In genomic region chr16:89923640-89924297, GRCh38 we compare ENCODE assay signal across 8 cellular contexts. TPM values are rescaled to one million over a fixed set of nuclear protein-coding genes. Genes with fewer than 3 reads are reported as not detected.
DNase-seq lines count a peak whose midpoint lies in the region; ATAC-seq and TF ChIP-seq lines count a peak whose summit lies in the region.

No MANE protein-coding gene starts in this region.

- no peak overlapping the region for H3K27ac ChIP-seq in OCI-LY1 (ENCODE audit: low read depth, low read length, poor library complexity, severe bottlenecking)

- H3K27me3 ChIP-seq in H7 (ENCODE audit: control insufficient read depth, insufficient read depth, low read length) (peaks cover 3% of the 10 kb centered on the region; the same call in 1 of the 2 replicates), OCI-LY1 (ENCODE audit: insufficient read depth, low read length) (no peaks in the 10 kb centered on the region), skeletal muscle satellite cell (ENCODE audit: control insufficient read depth, insufficient read depth, low read length) (no peaks in the 10 kb centered on the region)

- H3K9ac ChIP-seq in OCI-LY1 (ENCODE audit: low read length) = peak overlapping the region; percentile 18; the same call in 1 of the 2 replicates
- H3K9ac ChIP-seq in skeletal muscle satellite cell (ENCODE audit: low read depth, low read length) = peak overlapping the region; percentile 97

- H3K9me3 ChIP-seq in OCI-LY1 (ENCODE audit: low read length) (no peaks in the 10 kb centered on the region), skeletal muscle satellite cell (replicated peaks; ENCODE audit: low read length) (no peaks in the 10 kb centered on the region)

- no peak overlapping the region for H2AFZ ChIP-seq in OCI-LY1 (ENCODE audit: low read length)

- H3K4me3 ChIP-seq in H7 (ENCODE audit: insufficient read depth, low read depth, low read length) (peak overlapping the region; percentile 69), OCI-LY1 (ENCODE audit: low read depth, low read length, poor library complexity, severe bottlenecking) (peak overlapping the region; percentile 62), fibroblast of mammary gland (ENCODE audit: control insufficient read depth, low read depth, low read length) (peak overlapping the region; percentile 57), skeletal muscle satellite cell (ENCODE audit: low read length) (peak overlapping the region; percentile 73)

- no peak for TF ChIP-seq CTCF in OCI-LY1 (IDR thresholded peaks at IDR 0.05; ENCODE audit: low read length)
- TF ChIP-seq CTCF in fibroblast of mammary gland (conservative IDR thresholded peaks at IDR 0.05; ENCODE audit: control insufficient read depth, insufficient read depth, low read depth, low read length) = no peak
- no peak for TF ChIP-seq CTCF in GM10248 (IDR thresholded peaks at IDR 0.05; ENCODE audit: control extremely low read depth, extremely low read depth, low read depth, missing control alignments)

- ATAC-seq in HG02571 (IDR thresholded peaks at IDR 0.05; ENCODE audit: unreplicated experiment) = no peak
- ATAC-seq in GM18498 (IDR thresholded peaks at IDR 0.05; ENCODE audit: unreplicated experiment) = no peak

- peak overlapping the region; percentile 62 for H3K4me2 ChIP-seq in OCI-LY1 (ENCODE audit: low read length)
- peak overlapping the region; percentile 99 for H3K4me2 ChIP-seq in skeletal muscle satellite cell (ENCODE audit: low read length)

- POLR2A ChIA-PET in GM10248 (lab: Yijun Ruan, JAX) = no interaction called here

- no peaks in the 10 kb centered on the region for H4K20me1 ChIP-seq in OCI-LY1 (ENCODE audit: insufficient read depth, low read length)

- H3K79me2 ChIP-seq in OCI-LY1 (ENCODE audit: insufficient read depth, low read length) = no peaks in the 10 kb centered on the region

- DNase-seq in H7 (peak; percentile 81), fibroblast of mammary gland (ENCODE audit: low read depth) (no peak), SW 1271 (lab: John Stamatoyannopoulos, UW) (no peak), GM10248 (ENCODE audit: extremely low spot score) (no peak)

- H3K4me1 ChIP-seq in OCI-LY1 (ENCODE audit: insufficient read depth, low read length, severe bottlenecking) = peaks cover 37% of the 10 kb centered on the region
- peaks cover 38% of the 10 kb centered on the region for H3K4me1 ChIP-seq in skeletal muscle satellite cell (ENCODE audit: control insufficient read depth, insufficient read depth, low read length)

- H3K36me3 ChIP-seq in H7 (replicated peaks; ENCODE audit: control insufficient read depth, insufficient read depth, low read length) (no peaks in the 10 kb centered on the region), OCI-LY1 (ENCODE audit: insufficient read depth, low read length) (no peaks in the 10 kb centered on the region), skeletal muscle satellite cell (ENCODE audit: insufficient read depth, low read length) (no peaks in the 10 kb centered on the region)

- H3K9me2 ChIP-seq in OCI-LY1 (ENCODE audit: low read depth, low read length) = no peaks in the 10 kb centered on the region

- CTCF ChIA-PET in GM10248 (lab: Yijun Ruan, JAX) = interaction anchor here (2.7 kb wide), 1 partner anchor 14 kb away, joined by 15 read pairs; no protein-coding TSS in a partner anchor

- no peaks in the 10 kb centered on the region for H3F3A ChIP-seq in OCI-LY1 (ENCODE audit: insufficient read depth, low read length)

RNA-seq across cellular contexts. Expression of gene TUBB3, which starts 0.6 kb away (rescaled TPM):
- 390 and 607 TPM in 2 replicates for total RNA-seq in H7 (2014; rRNA removed; shearing (Covaris generic))
- 534 and 663 TPM in 2 replicates for total RNA-seq in skeletal muscle satellite cell (2012; rRNA removed)

RNA-seq across cellular contexts. Expression of gene MC1R, which starts 5.1 kb away (rescaled TPM):
- 5.6 and 6.5 TPM in 2 replicates for total RNA-seq in H7 (2014; rRNA removed; shearing (Covaris generic))
- total RNA-seq in skeletal muscle satellite cell (2012; rRNA removed) = 2.6 and 3.8 TPM in 2 replicates

RNA-seq across cellular contexts. Expression of gene DEF8, which starts 24.8 kb away (rescaled TPM):
- total RNA-seq in H7 (2014; rRNA removed; shearing (Covaris generic)) = 65.0 and 67.2 TPM in 2 replicates
- total RNA-seq in skeletal muscle satellite cell (2012; rRNA removed) = 80.8 and 89.7 TPM in 2 replicates

RNA-seq across cellular contexts. Expression of gene TCF25, which starts 50.4 kb away (rescaled TPM):
- total RNA-seq in H7 (2014; rRNA removed; shearing (Covaris generic)) = 70.5 and 71.8 TPM in 2 replicates
- total RNA-seq in skeletal muscle satellite cell (2012; rRNA removed) = 129 and 168 TPM in 2 replicates
